39 cellular contexts compared by ENCODE assay signal in genomic region chr1:186142159-186142558, GRCh38.
"Had no signal": no experiment of that assay in that cellular context is flagged by ENCODE, and none has a peak within 500 bp of the region (broad histone marks: within the 10 kb centered on the region; RNA-seq: fewer than 3 reads in every experiment).

No MANE protein-coding gene starts in this region.

- H3K4me1 ChIP-seq: adrenal gland, body of pancreas, breast epithelium had no signal

- FAIRE-seq: astrocyte, bronchial epithelial cell, colon had no signal

- H3K9me3 Mint-ChIP-seq: activated naive CD4-positive, alpha-beta T cell treated with anti-CD3 and anti-CD28 coated beads for 36 hours; activated naive CD4-positive, alpha-beta T cell treated with anti-CD3 and anti-CD28 coated beads, Interleukin-2, amount 10 ng/mL, durations not matched to agents 7 days and 5 days; activated naive CD4-positive, alpha-beta T cell treated with anti-CD3 and anti-CD28 coated beads, Interleukin-2, amount 50 U/mL, for 24 hours; activated naive CD4-positive, alpha-beta T cell treated with anti-CD3 and anti-CD28 coated beads, Interleukin-2, amount 50 U/mL, for 72 hours; activated naive CD8-positive, alpha-beta T cell treated with anti-CD3 and anti-CD28 coated beads for 36 hours; activated naive CD8-positive, alpha-beta T cell treated with anti-CD3 and anti-CD28 coated beads, Interleukin-2, amount 10 ng/mL, durations not matched to agents 7 days and 5 days; activated naive CD8-positive, alpha-beta T cell treated with anti-CD3 and anti-CD28 coated beads, Interleukin-2, amount 50 U/mL, for 24 hours; activated T-cell treated with anti-CD3 and anti-CD28 coated beads, Interleukin-2, amount 50 U/mL, for 4 hours; activated T-cell treated with anti-CD3 and anti-CD28 coated beads, Interleukin-2, amount 50 U/mL, for 72 hours; activated T-helper 1 cell treated with anti-CD3 and anti-CD28 coated beads, Interleukin-12 subunit alpha, Interleukin-12 subunit beta, Interleukin-2, Interleukin-4 antibody, amounts not matched to agents 30 ng/mL and 10 ng/mL and 1 ng/mL, durations not matched to agents 14 hours and 24 hours and 36 hours; activated T-helper 17 cell treated with anti-CD3 and anti-CD28 coated beads, Interleukin-2, amount 50 U/mL, for 72 hours; activated T-helper 2 cell treated with anti-CD3 and anti-CD28 coated beads, Interferon-gamma antibody, Interleukin-2, Interleukin-4, amounts not matched to agents 10 μg/mL and 5 μg/mL and 100 μg/mL, durations not matched to agents 14 hours and 24 hours and 36 hours; brain had no signal

- H3K4me3 ChIP-seq: adrenal gland, ascending aorta, body of pancreas, breast epithelium, cardiac muscle cell had no signal

- H3K27me3 ChIP-seq: adrenal gland, ascending aorta, body of pancreas, brain microvascular endothelial cell, breast epithelium, cardiac muscle cell had no signal

- ATAC-seq: activated naive CD4-positive, alpha-beta T cell treated with anti-CD3 and anti-CD28 coated beads, Interleukin-2, amount 50 U/mL, for 72 hours; activated naive CD8-positive, alpha-beta T cell treated with anti-CD3 and anti-CD28 coated beads, Interleukin-2, amount 50 U/mL, for 24 hours; activated T-cell treated with anti-CD3 and anti-CD28 coated beads, Interleukin-2, amount 50 U/mL, for 4 hours; activated T-cell treated with anti-CD3 and anti-CD28 coated beads, Interleukin-2, amount 50 U/mL, for 72 hours; activated T-helper 17 cell treated with anti-CD3 and anti-CD28 coated beads, Interleukin-2, amount 50 U/mL, for 72 hours; body of pancreas had no signal

- H3K4me1 Mint-ChIP-seq: activated naive CD4-positive, alpha-beta T cell treated with anti-CD3 and anti-CD28 coated beads, Interleukin-2, amount 10 ng/mL, durations not matched to agents 7 days and 5 days; activated naive CD4-positive, alpha-beta T cell treated with anti-CD3 and anti-CD28 coated beads, Interleukin-2, amount 50 U/mL, for 24 hours; activated naive CD8-positive, alpha-beta T cell treated with anti-CD3 and anti-CD28 coated beads for 36 hours; activated naive CD8-positive, alpha-beta T cell treated with anti-CD3 and anti-CD28 coated beads, Interleukin-2, amount 10 ng/mL, durations not matched to agents 7 days and 5 days; activated naive CD8-positive, alpha-beta T cell treated with anti-CD3 and anti-CD28 coated beads, Interleukin-2, amount 50 U/mL, for 24 hours; activated T-helper 17 cell treated with anti-CD3 and anti-CD28 coated beads, Interleukin-2, amount 50 U/mL, for 72 hours; brain; central memory CD8-positive, alpha-beta T cell had no signal

- H3K4me3 Mint-ChIP-seq: activated naive CD4-positive, alpha-beta T cell treated with anti-CD3 and anti-CD28 coated beads for 36 hours; activated naive CD4-positive, alpha-beta T cell treated with anti-CD3 and anti-CD28 coated beads, Interleukin-2, amount 10 ng/mL, durations not matched to agents 7 days and 5 days; activated naive CD4-positive, alpha-beta T cell treated with anti-CD3 and anti-CD28 coated beads, Interleukin-2, amount 50 U/mL, for 24 hours; activated naive CD8-positive, alpha-beta T cell; activated naive CD8-positive, alpha-beta T cell treated with anti-CD3 and anti-CD28 coated beads for 36 hours; activated naive CD8-positive, alpha-beta T cell treated with anti-CD3 and anti-CD28 coated beads, Interleukin-2, amount 10 ng/mL, durations not matched to agents 7 days and 5 days; activated naive CD8-positive, alpha-beta T cell treated with anti-CD3 and anti-CD28 coated beads, Interleukin-2, amount 50 U/mL, for 24 hours; activated T-cell treated with anti-CD3 and anti-CD28 coated beads, Interleukin-2, amount 50 U/mL, for 4 hours; activated T-cell treated with anti-CD3 and anti-CD28 coated beads, Interleukin-2, amount 50 U/mL, for 72 hours; activated T-helper 1 cell treated with anti-CD3 and anti-CD28 coated beads, Interleukin-12 subunit alpha, Interleukin-12 subunit beta, Interleukin-2, Interleukin-4 antibody, amounts not matched to agents 30 ng/mL and 10 ng/mL and 1 ng/mL, durations not matched to agents 14 hours and 24 hours and 36 hours; activated T-helper 17 cell treated with anti-CD3 and anti-CD28 coated beads, Interleukin-2, amount 50 U/mL, for 72 hours; brain; central memory CD8-positive, alpha-beta T cell had no signal

- H3K36me3 ChIP-seq: adrenal gland, brain microvascular endothelial cell, breast epithelium had no signal

- H3K27me3 Mint-ChIP-seq: activated naive CD4-positive, alpha-beta T cell treated with anti-CD3 and anti-CD28 coated beads, Interleukin-2, amount 10 ng/mL, durations not matched to agents 7 days and 5 days; activated naive CD4-positive, alpha-beta T cell treated with anti-CD3 and anti-CD28 coated beads, Interleukin-2, amount 50 U/mL, for 24 hours; activated naive CD8-positive, alpha-beta T cell; activated T-helper 17 cell treated with anti-CD3 and anti-CD28 coated beads, Interleukin-2, amount 50 U/mL, for 72 hours; brain had no signal

- H3K36me3 Mint-ChIP-seq: activated naive CD4-positive, alpha-beta T cell treated with anti-CD3 and anti-CD28 coated beads, Interleukin-2, amount 10 ng/mL, durations not matched to agents 7 days and 5 days; activated naive CD4-positive, alpha-beta T cell treated with anti-CD3 and anti-CD28 coated beads, Interleukin-2, amount 50 U/mL, for 24 hours; activated naive CD4-positive, alpha-beta T cell treated with anti-CD3 and anti-CD28 coated beads, Interleukin-2, amount 50 U/mL, for 72 hours; activated naive CD8-positive, alpha-beta T cell; activated naive CD8-positive, alpha-beta T cell treated with anti-CD3 and anti-CD28 coated beads for 36 hours; activated naive CD8-positive, alpha-beta T cell treated with anti-CD3 and anti-CD28 coated beads, Interleukin-2, amount 10 ng/mL, durations not matched to agents 7 days and 5 days; brain had no signal

- DNase-seq: activated effector memory CD4-positive, alpha-beta T cell treated with anti-CD3 and anti-CD28 coated beads, Interleukin-2, amount 50 U/mL, for 16 hours; activated effector memory CD4-positive, alpha-beta T cell treated with Interleukin-2 at 50 U/mL for 16 hours; activated gamma-delta T cell; activated gamma-delta T cell treated with Interleukin-2 at 50 U/mL for 16 hours; activated naive CD4-positive, alpha-beta T cell; activated naive CD4-positive, alpha-beta T cell treated with anti-CD3 and anti-CD28 coated beads for 36 hours; activated naive CD4-positive, alpha-beta T cell treated with anti-CD3 and anti-CD28 coated beads, Interleukin-2, amount 10 ng/mL, durations not matched to agents 7 days and 5 days; activated naive CD4-positive, alpha-beta T cell treated with anti-CD3 and anti-CD28 coated beads, Interleukin-2, amount 50 U/mL, for 16 hours; activated naive CD4-positive, alpha-beta T cell treated with Interleukin-2 at 50 U/mL for 16 hours; activated naive CD8-positive, alpha-beta T cell treated with anti-CD3 and anti-CD28 coated beads for 36 hours; activated naive CD8-positive, alpha-beta T cell treated with anti-CD3 and anti-CD28 coated beads, Interleukin-2, amount 10 ng/mL, durations not matched to agents 7 days and 5 days; activated naive CD8-positive, alpha-beta T cell treated with anti-CD3 and anti-CD28 coated beads, Interleukin-2, amount 50 U/mL, for 24 hours; activated T-cell treated with anti-CD3 and anti-CD28 coated beads, Interleukin-2, amount 50 U/mL, for 4 hours; activated T-cell treated with anti-CD3 and anti-CD28 coated beads, Interleukin-2, amount 50 U/mL, for 48 hours; activated T-cell treated with anti-CD3 and anti-CD28 coated beads, Interleukin-2, amount 50 U/mL, for 72 hours; adrenal gland; amniotic stem cell; amygdala; anterior cingulate cortex; aorta; body of pancreas; brain microvascular endothelial cell; caudate nucleus; central memory CD4-positive, alpha-beta T cell; cerebellar nuclear complex had no signal

- H3K9me3 ChIP-seq: ascending aorta, body of pancreas, breast epithelium had no signal

- H3K27ac Mint-ChIP-seq: activated naive CD4-positive, alpha-beta T cell treated with anti-CD3 and anti-CD28 coated beads for 36 hours; activated naive CD4-positive, alpha-beta T cell treated with anti-CD3 and anti-CD28 coated beads, Interleukin-2, amount 10 ng/mL, durations not matched to agents 7 days and 5 days; activated naive CD4-positive, alpha-beta T cell treated with anti-CD3 and anti-CD28 coated beads, Interleukin-2, amount 50 U/mL, for 24 hours; activated naive CD4-positive, alpha-beta T cell treated with anti-CD3 and anti-CD28 coated beads, Interleukin-2, amount 50 U/mL, for 72 hours; activated naive CD8-positive, alpha-beta T cell; activated naive CD8-positive, alpha-beta T cell treated with anti-CD3 and anti-CD28 coated beads for 36 hours; activated naive CD8-positive, alpha-beta T cell treated with anti-CD3 and anti-CD28 coated beads, Interleukin-2, amount 10 ng/mL, durations not matched to agents 7 days and 5 days; activated naive CD8-positive, alpha-beta T cell treated with anti-CD3 and anti-CD28 coated beads, Interleukin-2, amount 50 U/mL, for 24 hours; activated T-cell treated with anti-CD3 and anti-CD28 coated beads, Interleukin-2, amount 50 U/mL, for 72 hours; activated T-helper 1 cell treated with anti-CD3 and anti-CD28 coated beads, Interleukin-12 subunit alpha, Interleukin-12 subunit beta, Interleukin-2, Interleukin-4 antibody, amounts not matched to agents 30 ng/mL and 10 ng/mL and 1 ng/mL, durations not matched to agents 14 hours and 24 hours and 36 hours; activated T-helper 17 cell treated with anti-CD3 and anti-CD28 coated beads, Interleukin-2, amount 50 U/mL, for 72 hours; activated T-helper 2 cell treated with anti-CD3 and anti-CD28 coated beads, Interferon-gamma antibody, Interleukin-2, Interleukin-4, amounts not matched to agents 10 μg/mL and 5 μg/mL and 100 μg/mL, durations not matched to agents 14 hours and 24 hours and 36 hours; brain had no signal

- H3K27ac ChIP-seq: adrenal gland, ascending aorta, body of pancreas, brain microvascular endothelial cell, breast epithelium, cardiac muscle cell had no signal
